ENCODE assay signal across 8 cellular contexts in genomic region chr17:7241783-7242716, GRCh38. TPM values are rescaled to one million over a fixed set of nuclear protein-coding genes. Genes with fewer than 3 reads are reported as not detected.
A peak's percentile ranks its signal among the peaks of the same experiment; 100 is the strongest.
DNase-seq lines count a peak whose midpoint lies in the region; ATAC-seq and TF ChIP-seq lines count a peak whose summit lies in the region.

Gene GABARAP (minus strand): TSS chr17:7242449. CDS start chr17:7242330, 119 bp downstream.

- no peaks in the 10 kb centered on the region for H3K9me2 ChIP-seq in hepatocyte (replicated peaks; ENCODE audit: insufficient read depth)

- H3K4me3 ChIP-seq in astrocyte of the cerebellum (ENCODE audit: low read depth, low read length) (peak within 1 kb of the TSS; percentile 98), hepatocyte (peak within 1 kb of the TSS; percentile 61), aorta (ENCODE audit: low read length in 2 of 2) (peak within 1 kb of the TSS; percentile 48 to 51)

- H3K36me3 ChIP-seq in hepatocyte (replicated peaks; ENCODE audit: insufficient read depth, low read depth), result no peaks in the 10 kb centered on the region
- H3K36me3 ChIP-seq in aorta (ENCODE audit: control insufficient read depth in 1 of 2, insufficient read depth in 2 of 2, low read length in 1 of 2), result peaks cover 0 to 2% of the 10 kb centered on the region in 2 donors

- intact Hi-C loops in aorta (cut with DNase I), result no loop called here

- H3K4me1 ChIP-seq in hepatocyte (ENCODE audit: insufficient read depth), result peaks cover 17% of the 10 kb centered on the region
- H3K4me1 ChIP-seq in aorta (ENCODE audit: control insufficient read depth in 1 of 2, insufficient read depth in 2 of 2, low read length in 2 of 2), result peaks cover 0 to 3% of the 10 kb centered on the region in 2 donors

- ATAC-seq in HG02642 (IDR thresholded peaks at IDR 0.05; ENCODE audit: poor library complexity, unreplicated experiment), result peak; percentile 32
- ATAC-seq in aorta (ENCODE audit: low FRiP score), result peak; percentile 90

- in situ Hi-C loops in astrocyte of the cerebellum (cut with HindIII; ENCODE audit: low sequenced_read_pairs), result no loop called here

- under 1% methylated on average over 43 of the region's 62 CpGs for WGBS in hepatocyte (ENCODE audit: low lambda C conversion rate, missing lambda C conversion rate)
- 0 to 1% methylated on average over 58 to 62 of the region's 62 CpGs for WGBS in aorta, 2 donors

- no peaks in the 10 kb centered on the region for H3K27me3 ChIP-seq in hepatocyte
- H3K27me3 ChIP-seq in aorta (ENCODE audit: control insufficient read depth in 1 of 2, insufficient read depth in 2 of 2, low read length in 1 of 2), result no peaks in the 10 kb centered on the region

- peak within 1 kb of the TSS; percentile 38 for H2AFZ ChIP-seq in hepatocyte

- no peak for TF ChIP-seq CTCF in astrocyte of the cerebellum (IDR thresholded peaks at IDR 0.05; ENCODE audit: low read depth, low read length, missing control alignments)
- no peak for TF ChIP-seq CTCF in hepatocyte (IDR thresholded peaks at IDR 0.05; ENCODE audit: poor library complexity)

- H3K9me3 ChIP-seq in hepatocyte (ENCODE audit: low read depth) (no peaks in the 10 kb centered on the region), aorta (ENCODE audit: control insufficient read depth, low read length) (no peaks in the 10 kb centered on the region)

- H3K79me2 ChIP-seq in hepatocyte, result peaks cover 59% of the 10 kb centered on the region

- H3K4me2 ChIP-seq in hepatocyte, result peak within 1 kb of the TSS; percentile 85

- peak; percentile 95 for DNase-seq in ELF-1 (ENCODE audit: low read depth, low spot score)
- DNase-seq in NCI-H1694 (lab: John Stamatoyannopoulos, UW), result peak; percentile 90
- peak; percentile 86 for DNase-seq in T1000 (lab: John Stamatoyannopoulos, UW)
- peak; percentile 75 for DNase-seq in astrocyte of the cerebellum (ENCODE audit: low read depth)
- peak; percentile 96 for DNase-seq in hepatocyte (ENCODE audit: low spot score)
- peak; percentile 99 for DNase-seq in retina
- peak; percentile 96 to 98 for DNase-seq in aorta

- H3K27ac ChIP-seq in hepatocyte (peak within 1 kb of the TSS; percentile 97), aorta (ENCODE audit: low read depth in 1 of 2, low read length in 2 of 2) (peak within 1 kb of the TSS; percentile 72 to 96)

- H4K20me1 ChIP-seq in hepatocyte (ENCODE audit: insufficient read depth, poor library complexity, severe bottlenecking), result no peaks in the 10 kb centered on the region

RNA-seq across cellular contexts. Expression of gene GABARAP, which starts in this region (rescaled TPM):
- total RNA-seq in hepatocyte (309 and 327 TPM in 2 replicates), aorta (100 to 1,000 TPM; 405 to 430 TPM)
- polyA plus RNA-seq in hepatocyte (992 and 1,031 TPM in 2 replicates), aorta (100 to 1,000 TPM; 801 to 895 TPM)

Comparison
In these comparisons a context has a peak if more than half of its experiments do, and no peak if none do; other contexts are left out.
1. Peak in every context shown above with its lines: DNase-seq, ATAC-seq, H3K4me3 ChIP-seq and H3K27ac ChIP-seq.